21 cellular contexts compared by ENCODE assay signal in genomic region chr6:111669326-111669725, GRCh38.
DNase-seq lines count a peak whose midpoint lies in the region; ATAC-seq, FAIRE-seq and TF ChIP-seq lines count a peak whose summit lies in the region.
"Had no signal": no experiment of that assay in that cellular context is flagged by ENCODE, and none has a peak within 500 bp of the region (broad histone marks: within the 10 kb centered on the region; RNA-seq: fewer than 3 reads in every experiment).

No MANE protein-coding gene starts in this region.

- H3K9me3 Mint-ChIP-seq in activated naive CD4-positive, alpha-beta T cell treated with anti-CD3 and anti-CD28 coated beads, Interleukin-2, amount 50 U/mL, for 24 hours: no peaks in the 10 kb centered on the region
- no peaks in the 10 kb centered on the region for H3K9me3 Mint-ChIP-seq in activated naive CD4-positive, alpha-beta T cell treated with anti-CD3 and anti-CD28 coated beads, Interleukin-2, amount 10 ng/mL, durations not matched to agents 7 days and 5 days
- H3K9me3 Mint-ChIP-seq in CD8-positive, alpha-beta memory T cell: peaks cover 0 to 2% (median 0%) of the 10 kb centered on the region in 5 donors
- H3K9me3 Mint-ChIP-seq in central memory CD8-positive, alpha-beta T cell: no peaks in the 10 kb centered on the region

- TF ChIP-seq CTCF in gastrocnemius medialis (IDR thresholded peaks at IDR 0.05 in 4 of 5, conservative IDR thresholded peaks at IDR 0.05 in 1 of 5) (no peak), right lobe of liver (IDR thresholded peaks at IDR 0.05) (no peak), pancreas (IDR thresholded peaks at IDR 0.05) (no peak)

- 93% methylated on average over 4 of the region's 4 CpGs for whole genome bisulfite sequencing in right lobe of liver (ENCODE audit: insufficient coverage, low coverage, low lambda C conversion rate, missing lambda C conversion rate)
- 64 to 74% methylated on average over 4 of the region's 4 CpGs for WGBS in pancreas, 2 donors

- no peak for ATAC-seq in central memory CD8-positive, alpha-beta T cell (replicated peaks; ENCODE audit: extremely low read depth, poor library complexity, severe bottlenecking)
- ATAC-seq in gastrocnemius medialis (peak; percentile 77 to 81), right lobe of liver (no peak), pancreas (no peak)

- no peak for DNase-seq in activated naive CD4-positive, alpha-beta T cell treated with anti-CD3 and anti-CD28 coated beads, Interleukin-2, amount 10 ng/mL, durations not matched to agents 7 days and 5 days
- DNase-seq in CD8-positive, alpha-beta memory T cell: no peak
- no peak for DNase-seq in central memory CD8-positive, alpha-beta T cell (ENCODE audit: low spot score in 2 of 2)
- DNase-seq in gastrocnemius medialis (peak; percentile 78 to 84), right lobe of liver (no peak), SW 1271 (lab: John Stamatoyannopoulos, UW) (no peak), pancreas (no peak)
- DNase-seq: COR-L47, DMS153, EL, GOT3, KBM-7, MV-4-11, NCI-H1417 treated with DMSO at 0.1 percent for 48 hours, NCI-H2029, NCI-H2171, NCI-H446, NCI-H748 treated with DMSO at 0.1 percent for 48 hours, RPMI8226 had no signal

- no peaks in the 10 kb centered on the region for H3K27me3 ChIP-seq in CD8-positive, alpha-beta memory T cell (ENCODE audit: insufficient read depth, low read length, poor library complexity, severe bottlenecking)
- H3K27me3 ChIP-seq in gastrocnemius medialis (no peaks in the 10 kb centered on the region), right lobe of liver (no peaks in the 10 kb centered on the region), pancreas (no peaks in the 10 kb centered on the region)
- H3K27me3 ChIP-seq: BLaER1 had no signal

- CTCF ChIA-PET in activated naive CD4-positive, alpha-beta T cell treated with anti-CD3 and anti-CD28 coated beads, Interleukin-2, amount 10 ng/mL, durations not matched to agents 7 days and 5 days (lab: Charles Lee): no interaction called here
- CTCF ChIA-PET in CD8-positive, alpha-beta memory T cell (lab: Charles Lee): no interaction called here

- H3K27me3 Mint-ChIP-seq in activated naive CD4-positive, alpha-beta T cell treated with anti-CD3 and anti-CD28 coated beads, Interleukin-2, amount 50 U/mL, for 24 hours: no peaks in the 10 kb centered on the region
- no peaks in the 10 kb centered on the region for H3K27me3 Mint-ChIP-seq in activated naive CD4-positive, alpha-beta T cell treated with anti-CD3 and anti-CD28 coated beads, Interleukin-2, amount 10 ng/mL, durations not matched to agents 7 days and 5 days
- peaks cover 0 to 1% of the 10 kb centered on the region in 2 donors for H3K27me3 Mint-ChIP-seq in CD8-positive, alpha-beta memory T cell
- H3K27me3 Mint-ChIP-seq in central memory CD8-positive, alpha-beta T cell: no peaks in the 10 kb centered on the region

- in situ Hi-C loops in gastrocnemius medialis (cut with MboI; ENCODE audit: low sequenced_read_pairs in 4 of 4): loop anchor here in 1 of 4 donors (25.0 kb wide), 1 partner anchor 557 kb away; no protein-coding TSS in a partner anchor

- no peak overlapping the region for H3K4me3 ChIP-seq in CD8-positive, alpha-beta memory T cell (ENCODE audit: low read length)
- no peak overlapping the region for H3K4me3 ChIP-seq in gastrocnemius medialis
- H3K4me3 ChIP-seq in right lobe of liver: no peak overlapping the region
- H3K4me3 ChIP-seq in pancreas: no peak overlapping the region
- H3K4me3 ChIP-seq: BLaER1 had no signal

- intact Hi-C loops in gastrocnemius medialis (cut with DNase I; ENCODE audit: low total_unique reads) (loop anchor here (2.0 to 10.0 kb wide), 2 partner anchors 187 to 855 kb away; partner anchors contain the start of genes CDK19 and REV3L), right lobe of liver (cut with DNase I) (no loop called here), pancreas (cut with DNase I) (no loop called here)

- H3K4me1 ChIP-seq in CD8-positive, alpha-beta memory T cell (ENCODE audit: insufficient read depth, low read length): no peaks in the 10 kb centered on the region
- H3K4me1 ChIP-seq in gastrocnemius medialis (peaks cover 56 to 65% of the 10 kb centered on the region in 2 donors), right lobe of liver (no peaks in the 10 kb centered on the region), pancreas (no peaks in the 10 kb centered on the region)
- H3K4me1 ChIP-seq: BLaER1 had no signal

- POLR2A ChIA-PET in CD8-positive, alpha-beta memory T cell (lab: Charles Lee): no interaction called here

- no peak overlapping the region for H3K4me3 Mint-ChIP-seq in activated naive CD4-positive, alpha-beta T cell treated with anti-CD3 and anti-CD28 coated beads, Interleukin-2, amount 50 U/mL, for 24 hours
- no peak overlapping the region for H3K4me3 Mint-ChIP-seq in activated naive CD4-positive, alpha-beta T cell treated with anti-CD3 and anti-CD28 coated beads, Interleukin-2, amount 10 ng/mL, durations not matched to agents 7 days and 5 days
- no peak overlapping the region for H3K4me3 Mint-ChIP-seq in CD8-positive, alpha-beta memory T cell
- H3K4me3 Mint-ChIP-seq in central memory CD8-positive, alpha-beta T cell: no peak overlapping the region

- H3K36me3 ChIP-seq in CD8-positive, alpha-beta memory T cell (ENCODE audit: insufficient read depth, low read length): peaks cover 70% of the 10 kb centered on the region
- no peaks in the 10 kb centered on the region for H3K36me3 ChIP-seq in gastrocnemius medialis
- peaks cover 0 to 14% (median 0%) of the 10 kb centered on the region in 4 donors for H3K36me3 ChIP-seq in right lobe of liver
- H3K36me3 ChIP-seq in pancreas: no peaks in the 10 kb centered on the region

- peaks cover 40% of the 10 kb centered on the region for H3K36me3 Mint-ChIP-seq in activated naive CD4-positive, alpha-beta T cell treated with anti-CD3 and anti-CD28 coated beads, Interleukin-2, amount 50 U/mL, for 24 hours
- peaks cover 73% of the 10 kb centered on the region for H3K36me3 Mint-ChIP-seq in activated naive CD4-positive, alpha-beta T cell treated with anti-CD3 and anti-CD28 coated beads, Interleukin-2, amount 10 ng/mL, durations not matched to agents 7 days and 5 days
- H3K36me3 Mint-ChIP-seq in CD8-positive, alpha-beta memory T cell: peaks cover 3 to 93% (median 45%) of the 10 kb centered on the region in 3 donors
- H3K36me3 Mint-ChIP-seq in central memory CD8-positive, alpha-beta T cell (ENCODE audit: insufficient read depth): peaks cover 86% of the 10 kb centered on the region

- H3K4me1 Mint-ChIP-seq in activated naive CD4-positive, alpha-beta T cell treated with anti-CD3 and anti-CD28 coated beads, Interleukin-2, amount 50 U/mL, for 24 hours: peaks cover 9% of the 10 kb centered on the region
- peaks cover under 1% of the 10 kb centered on the region for H3K4me1 Mint-ChIP-seq in activated naive CD4-positive, alpha-beta T cell treated with anti-CD3 and anti-CD28 coated beads, Interleukin-2, amount 10 ng/mL, durations not matched to agents 7 days and 5 days
- peaks cover 18 to 44% (median 23%) of the 10 kb centered on the region in 3 donors for H3K4me1 Mint-ChIP-seq in CD8-positive, alpha-beta memory T cell
- peaks cover 12% of the 10 kb centered on the region for H3K4me1 Mint-ChIP-seq in central memory CD8-positive, alpha-beta T cell

- no peak for FAIRE-seq in pancreas (lab: Jason Lieb, UNC)

- no peak overlapping the region for H3K27ac ChIP-seq in CD8-positive, alpha-beta memory T cell (ENCODE audit: low read depth, low read length)
- H3K27ac ChIP-seq in gastrocnemius medialis (peak overlapping the region; percentile 92 to 96 (median 95)), right lobe of liver (no peak overlapping the region), pancreas (no peak overlapping the region)
- H3K27ac ChIP-seq: BLaER1 had no signal

- no peaks in the 10 kb centered on the region for H3K9me3 ChIP-seq in CD8-positive, alpha-beta memory T cell (ENCODE audit: low read length)
- H3K9me3 ChIP-seq in gastrocnemius medialis (no peaks in the 10 kb centered on the region), right lobe of liver (no peaks in the 10 kb centered on the region), pancreas (no peaks in the 10 kb centered on the region)
- H3K9me3 ChIP-seq: BLaER1 had no signal

- H3K27ac Mint-ChIP-seq in activated naive CD4-positive, alpha-beta T cell treated with anti-CD3 and anti-CD28 coated beads, Interleukin-2, amount 50 U/mL, for 24 hours: peak overlapping the region; percentile 55
- H3K27ac Mint-ChIP-seq in activated naive CD4-positive, alpha-beta T cell treated with anti-CD3 and anti-CD28 coated beads, Interleukin-2, amount 10 ng/mL, durations not matched to agents 7 days and 5 days: no peak overlapping the region
- peak overlapping the region in 6 of 8 donors; percentile 25 to 87 (median 66) for H3K27ac Mint-ChIP-seq in CD8-positive, alpha-beta memory T cell
- H3K27ac Mint-ChIP-seq in central memory CD8-positive, alpha-beta T cell (ENCODE audit: low read depth): peak overlapping the region; percentile 88

- no peak for TF ChIP-seq POLR2A in gastrocnemius medialis (IDR thresholded peaks at IDR 0.05)
- no peak for TF ChIP-seq POLR2A in right lobe of liver (IDR thresholded peaks at IDR 0.05)

Comparison
In these comparisons a context has a peak if more than half of its experiments do, and no peak if none do; other contexts are left out.
1. DNase-seq: peak in gastrocnemius medialis (2 of 2); none in activated naive CD4-positive, alpha-beta T cell treated with anti-CD3 and anti-CD28 coated beads, Interleukin-2, amount 10 ng/mL, durations not matched to agents 7 days and 5 days (single experiment), CD8-positive, alpha-beta memory T cell (0 of 5), central memory CD8-positive, alpha-beta T cell (0 of 2), right lobe of liver (0 of 3), SW 1271 (0 of 2) and pancreas (0 of 6).
2. H3K27ac ChIP-seq: peak in gastrocnemius medialis (4 of 4); none in CD8-positive, alpha-beta memory T cell (single experiment), right lobe of liver (0 of 3) and pancreas (0 of 4).
3. ATAC-seq: peak in gastrocnemius medialis (2 of 2); none in central memory CD8-positive, alpha-beta T cell (single experiment), right lobe of liver (0 of 4) and pancreas (0 of 4).